Comparison of ENCODE assay signal across 1 cellular context in genomic region chr19:17605761-17606745, GRCh38.
TF ChIP-seq lines count a peak whose summit lies in the region.

No MANE protein-coding gene starts in this region.

TF ChIP-seq in HepG2, 621 proteins besides CTCF, POLR2A, EP300 and RAD21 (continued from another document and continues in another):
- TF ChIP-seq CSRNP1 (CRISPR knock-in tag; IDR thresholded peaks at IDR 0.05) = peak; percentile 100
- peak; percentile 99 for TF ChIP-seq ZBTB7A (CRISPR knock-in tag; IDR thresholded peaks at IDR 0.05)
- peak; percentile 99 for TF ChIP-seq ZSCAN31 (CRISPR knock-in tag; IDR thresholded peaks at IDR 0.05; ENCODE audit: low read depth)
- no peak for TF ChIP-seq NFIC (IDR thresholded peaks at IDR 0.05; ENCODE audit: low read length)
- TF ChIP-seq RNF219 (CRISPR knock-in tag; IDR thresholded peaks at IDR 0.05) = no peak; the same call in 1 of the 2 replicates
- TF ChIP-seq PBX2 (CRISPR knock-in tag; IDR thresholded peaks at IDR 0.05) = no peak
- peak; percentile 90; the same call in 1 of the 2 replicates for TF ChIP-seq ZNF790 (CRISPR knock-in tag; IDR thresholded peaks at IDR 0.05; ENCODE audit: borderline replicate concordance)
- TF ChIP-seq SMAD3 (CRISPR knock-in tag; IDR thresholded peaks at IDR 0.05) = no peak
- TF ChIP-seq ZNF331 (CRISPR knock-in tag; IDR thresholded peaks at IDR 0.05) = peak; percentile 95
- peak; percentile 68; the same call in 1 of the 2 replicates for TF ChIP-seq ARID5B (CRISPR knock-in tag; IDR thresholded peaks at IDR 0.05)
- TF ChIP-seq DRAP1 (CRISPR knock-in tag; IDR thresholded peaks at IDR 0.05) = peak; percentile 78
- peak; percentile 97 for TF ChIP-seq EEA1 (CRISPR knock-in tag; IDR thresholded peaks at IDR 0.05; ENCODE audit: borderline replicate concordance)
- TF ChIP-seq ZNF124 (CRISPR knock-in tag; IDR thresholded peaks at IDR 0.05) = peak; percentile 62; the same call in 1 of the 2 replicates
- TF ChIP-seq SMAD1 (CRISPR knock-in tag; IDR thresholded peaks at IDR 0.05; ENCODE audit: borderline replicate concordance, low read depth) = peak; percentile 93; the same call in 1 of the 2 replicates
- TF ChIP-seq ZNF251 (CRISPR knock-in tag; IDR thresholded peaks at IDR 0.05) = peak; percentile 98
- peak; percentile 99 for TF ChIP-seq ZC3H13 (CRISPR knock-in tag; IDR thresholded peaks at IDR 0.05)
- peak; percentile 92 for TF ChIP-seq ZBTB2 (CRISPR knock-in tag; IDR thresholded peaks at IDR 0.05; ENCODE audit: low read depth)
- TF ChIP-seq CBX2 (IDR thresholded peaks at IDR 0.05; ENCODE audit: low read depth, low read length) = no peak
- TF ChIP-seq CBX2 (CRISPR knock-in tag; IDR thresholded peaks at IDR 0.05; ENCODE audit: low read depth) = no peak
- TF ChIP-seq BORCS8-MEF2B (CRISPR knock-in tag; IDR thresholded peaks at IDR 0.05) = peak; percentile 100
- no peak for TF ChIP-seq ZBTB7B (CRISPR knock-in tag; IDR thresholded peaks at IDR 0.05)
- peak; percentile 97 for TF ChIP-seq KLF12 (CRISPR knock-in tag; IDR thresholded peaks at IDR 0.05; ENCODE audit: borderline replicate concordance)
- peak; percentile 99 for TF ChIP-seq GLI4 (CRISPR knock-in tag; IDR thresholded peaks at IDR 0.05; ENCODE audit: borderline replicate concordance)
- peak; percentile 99 for TF ChIP-seq ZNF274 (CRISPR knock-in tag; IDR thresholded peaks at IDR 0.05)
- TF ChIP-seq SRSF9 (IDR thresholded peaks at IDR 0.05; ENCODE audit: borderline replicate concordance, insufficient read depth, low read depth, low read length, poor library complexity, severe bottlenecking) = no peak
- no peak; the same call in 1 of the 2 replicates for TF ChIP-seq HIVEP1 (CRISPR knock-in tag; IDR thresholded peaks at IDR 0.05)
- TF ChIP-seq ZFP1 (CRISPR knock-in tag; IDR thresholded peaks at IDR 0.05) = no peak
- TF ChIP-seq ZKSCAN1 (IDR thresholded peaks at IDR 0.05; ENCODE audit: low read length) = no peak
- TF ChIP-seq ZNF367 (CRISPR knock-in tag; IDR thresholded peaks at IDR 0.05; ENCODE audit: borderline replicate concordance) = peak; percentile 66; the same call in 1 of the 2 replicates
- peak; percentile 97 for TF ChIP-seq PBX3 (CRISPR knock-in tag; IDR thresholded peaks at IDR 0.05; ENCODE audit: borderline replicate concordance)
- no peak for TF ChIP-seq RBM22 (optimal IDR thresholded peaks at IDR 0.05; ENCODE audit: low read length)
- TF ChIP-seq KLF9 (CRISPR knock-in tag; IDR thresholded peaks at IDR 0.05; ENCODE audit: low read depth) = peak; percentile 82; the same call in 1 of the 2 replicates
- TF ChIP-seq ETV6 (CRISPR knock-in tag; conservative IDR thresholded peaks at IDR 0.05) = peak; percentile 97
- peak; percentile 52; the same call in 1 of the 2 replicates for TF ChIP-seq ZBTB21 (CRISPR knock-in tag; IDR thresholded peaks at IDR 0.05)
- TF ChIP-seq NR2F2 (IDR thresholded peaks at IDR 0.05; ENCODE audit: borderline replicate concordance, low read depth) = no peak; the same call in 1 of the 2 replicates
- no peak for TF ChIP-seq MBNL3 (CRISPR knock-in tag; conservative IDR thresholded peaks at IDR 0.05)
- TF ChIP-seq GTF2F1 (IDR thresholded peaks at IDR 0.05; ENCODE audit: low read length) = no peak
- peak; percentile 68; the same call in 1 of the 2 replicates for TF ChIP-seq TFE3 (CRISPR knock-in tag; IDR thresholded peaks at IDR 0.05)
- TF ChIP-seq SAP130 (CRISPR knock-in tag; IDR thresholded peaks at IDR 0.05; ENCODE audit: low read depth) = peak; percentile 85
- TF ChIP-seq ZFP62 (CRISPR knock-in tag; IDR thresholded peaks at IDR 0.05) = no peak
- peak; percentile 88 for TF ChIP-seq JUNB (CRISPR knock-in tag; IDR thresholded peaks at IDR 0.05; ENCODE audit: borderline replicate concordance)
- TF ChIP-seq ISL2 (CRISPR knock-in tag; IDR thresholded peaks at IDR 0.05) = peak; percentile 77; the same call in 1 of the 2 replicates
- TF ChIP-seq STAT5B (CRISPR knock-in tag; IDR thresholded peaks at IDR 0.05) = peak; percentile 89; the same call in 1 of the 2 replicates
- TF ChIP-seq ZNF749 (CRISPR knock-in tag; IDR thresholded peaks at IDR 0.05; ENCODE audit: borderline replicate concordance) = peak; percentile 99
- TF ChIP-seq ZNF709 (CRISPR knock-in tag; IDR thresholded peaks at IDR 0.05) = peak; percentile 99
- no peak for TF ChIP-seq ZFP36 (IDR thresholded peaks at IDR 0.05; ENCODE audit: borderline replicate concordance, low read depth, low read length, partially characterized antibody)
- peak; percentile 96 for TF ChIP-seq ZNF235 (CRISPR knock-in tag; IDR thresholded peaks at IDR 0.05; ENCODE audit: borderline replicate concordance)
- TF ChIP-seq ZNF280D (CRISPR knock-in tag; IDR thresholded peaks at IDR 0.05) = no peak
- TF ChIP-seq CERS6 (CRISPR knock-in tag; IDR thresholded peaks at IDR 0.05) = peak; percentile 97
